26 cellular contexts compared by ENCODE assay signal in the genomic region with DNA sequence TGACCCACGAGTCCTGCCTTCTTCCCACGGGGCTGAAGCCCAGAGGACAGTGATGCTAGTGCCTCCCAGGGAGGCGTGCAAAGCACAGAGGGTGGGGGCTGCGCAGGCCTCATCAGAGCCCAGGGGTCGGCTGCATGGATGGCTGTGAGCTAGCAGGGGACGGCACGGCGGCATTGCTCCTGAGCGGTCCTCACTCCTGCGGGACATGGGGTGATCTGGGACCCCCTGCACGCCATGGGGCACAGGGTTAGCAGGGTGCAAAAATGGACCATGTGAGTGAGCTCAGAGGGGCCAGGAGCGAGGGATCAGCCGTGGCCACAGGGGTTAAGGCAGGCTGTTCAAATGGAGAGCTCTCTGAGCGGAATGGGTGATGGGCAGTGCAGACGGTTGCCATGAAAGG.
"Had no signal": no experiment of that assay in that cellular context is flagged by ENCODE, and none has a peak within 500 bp of the region (broad histone marks: within the 10 kb centered on the region; RNA-seq: fewer than 3 reads in every experiment).

No MANE protein-coding gene starts in this region.

- H3K36me3 Mint-ChIP-seq: memory B cell; naive thymus-derived CD8-positive, alpha-beta T cell; stimulated activated memory B cell treated with anti-CD40 and anti-IgM and Interleukin-4, amounts not matched to agents 10 μg/mL and 1 μg/mL and 100 μg/mL, for 72 hours; type B pancreatic cell had no signal

- DNase-seq: islet precursor cell; left ventricle myocardium inferior; midbrain; naive thymus-derived CD8-positive, alpha-beta T cell; occipital lobe; ovary; right lobe of liver; stimulated activated CD4-positive, alpha-beta T cell treated with anti-CD3 and anti-CD28 coated beads, Interleukin-1b, Interleukin-23, amount 100 ng/mL, for 48 hours; stimulated activated CD4-positive, alpha-beta T cell treated with anti-CD3 and anti-CD28 coated beads, Interleukin-2, amount 100 ng/mL, for 48 hours; stimulated activated CD4-positive, alpha-beta T cell treated with anti-CD3 and anti-CD28 coated beads, Interleukin-4, amount 100 ng/mL, for 4 hours; stimulated activated CD8-positive, alpha-beta memory T cell treated with anti-CD3 and anti-CD28 coated beads, Interleukin-4, amount 100 ng/mL, for 48 hours; stimulated activated naive CD4-positive, alpha-beta T cell treated with Interleukin-2 at 50 U/mL for 16 hours; stimulated activated naive CD8-positive, alpha-beta T cell treated with anti-CD3 and anti-CD28 coated beads, Interleukin-15, amount 100 ng/mL, for 72 hours; substantia nigra; uterus had no signal

- H3K79me2 ChIP-seq: hepatocyte had no signal

- H2AFZ ChIP-seq: hepatocyte had no signal

- H3K4me3 Mint-ChIP-seq: memory B cell; naive thymus-derived CD8-positive, alpha-beta T cell; nephron; neural crest cell; stimulated activated memory B cell treated with anti-CD40 and anti-IgM and Interleukin-4, amounts not matched to agents 10 μg/mL and 1 μg/mL and 100 μg/mL, for 72 hours; stimulated activated naive CD8-positive, alpha-beta T cell treated with anti-CD3 and anti-CD28 coated beads, Interleukin-15, amount 100 ng/mL, for 72 hours; type B pancreatic cell had no signal

- H3K4me1 Mint-ChIP-seq: memory B cell; naive thymus-derived CD8-positive, alpha-beta T cell; stimulated activated memory B cell treated with anti-CD40 and anti-IgM and Interleukin-4, amounts not matched to agents 10 μg/mL and 1 μg/mL and 100 μg/mL, for 72 hours; stimulated activated naive CD8-positive, alpha-beta T cell treated with anti-CD3 and anti-CD28 coated beads, Interleukin-15, amount 100 ng/mL, for 72 hours had no signal

- H3K27me3 Mint-ChIP-seq: type B pancreatic cell had no signal

- H3K4me3 ChIP-seq: hepatocyte, left ventricle myocardium inferior, ovary, right atrium auricular region, right lobe of liver, smooth muscle cell, tibial nerve, uterus had no signal

- H3K36me3 ChIP-seq: left ventricle myocardium inferior, neutrophil, ovary, right atrium auricular region, right lobe of liver, tibial nerve, uterus had no signal

- H3K4me2 ChIP-seq: hepatocyte, smooth muscle cell had no signal

- ATAC-seq: naive thymus-derived CD8-positive, alpha-beta T cell; right lobe of liver; stimulated activated memory B cell treated with anti-CD40 and anti-IgM and Interleukin-4, amounts not matched to agents 10 μg/mL and 1 μg/mL and 100 μg/mL, for 72 hours; stimulated activated naive CD8-positive, alpha-beta T cell treated with anti-CD3 and anti-CD28 coated beads, Interleukin-15, amount 100 ng/mL, for 72 hours had no signal

- H3K27ac Mint-ChIP-seq: memory B cell; naive thymus-derived CD8-positive, alpha-beta T cell; progenitor cell of endocrine pancreas; stimulated activated memory B cell treated with anti-CD40 and anti-IgM and Interleukin-4, amounts not matched to agents 10 μg/mL and 1 μg/mL and 100 μg/mL, for 72 hours; stimulated activated naive CD8-positive, alpha-beta T cell treated with anti-CD3 and anti-CD28 coated beads, Interleukin-15, amount 100 ng/mL, for 72 hours; type B pancreatic cell had no signal

- H3K9me3 Mint-ChIP-seq: type B pancreatic cell had no signal

- H3K9me3 ChIP-seq: left ventricle myocardium inferior, neutrophil, ovary, right atrium auricular region, right lobe of liver, tibial nerve, uterus had no signal

- H3K27me3 ChIP-seq: hepatocyte, neutrophil, ovary, right atrium auricular region, right lobe of liver, tibial nerve, uterus had no signal

- H3K27ac ChIP-seq: hepatocyte, left ventricle myocardium inferior, neutrophil, ovary, right atrium auricular region, right lobe of liver, tibial nerve, uterus had no signal

- H3K4me1 ChIP-seq: right lobe of liver, uterus had no signal
